24 cellular contexts compared by ENCODE assay signal in the genomic region with DNA sequence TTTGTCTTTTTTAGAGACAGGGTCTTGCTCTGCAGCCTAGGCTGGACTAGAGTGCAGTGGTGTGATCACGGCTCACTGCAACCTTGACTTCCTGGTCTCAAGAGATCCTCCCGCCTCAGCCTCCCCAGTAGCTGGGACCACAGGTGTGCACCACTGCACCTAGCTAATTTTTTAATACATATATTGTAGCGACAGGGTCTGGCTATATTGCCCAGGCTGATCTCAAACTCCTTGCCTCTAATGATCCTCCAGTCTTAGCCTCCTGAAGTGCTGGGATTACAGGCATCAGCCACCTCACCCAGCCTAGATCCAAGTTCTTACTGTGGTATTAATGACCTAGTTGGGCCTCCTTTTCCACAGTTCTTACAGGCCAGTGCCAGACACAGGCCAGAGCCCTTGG. TPM values are rescaled to one million over a fixed set of nuclear protein-coding genes. Genes with fewer than 3 reads are reported as not detected.
DNase-seq lines count a peak whose midpoint lies in the region; ATAC-seq, FAIRE-seq and TF ChIP-seq lines count a peak whose summit lies in the region.
"Had no signal": no experiment of that assay in that cellular context is flagged by ENCODE, and none has a peak within 500 bp of the region (broad histone marks: within the 10 kb centered on the region; RNA-seq: fewer than 3 reads in every experiment).

No MANE protein-coding gene starts in this region.

- H4K8ac ChIP-seq in H1 (ENCODE audit: extremely low read depth, insufficient read depth, low read length) (0 out of 2 replicates have a peak overlapping the region, but pooled peaks have one; percentile 51), trophoblast cell (ENCODE audit: low read depth, low read length) (no peak overlapping the region)

- no peak overlapping the region for H2BK15ac ChIP-seq in H1 (ENCODE audit: low read length)

- FAIRE-seq in H1 (lab: Jason Lieb, UNC), result no peak
- FAIRE-seq: A204.1, G401.6, GM12878 had no signal

- no peak overlapping the region for H2BK20ac ChIP-seq in H1 (ENCODE audit: low read length)

- DNase-seq in Panc1 (ENCODE audit: low read depth, low spot score) (no peak), H1 (ENCODE audit: low read depth in 1 of 2, low spot score in 2 of 2) (no peak), trophoblast cell (peak; percentile 0 to 4), dedifferentiated amniotic fluid mesenchymal stem cell (ENCODE audit: extremely low spot score) (no peak), NCI-H2107 treated with DMSO at 0.1 percent for 48 hours (lab: John Stamatoyannopoulos, UW; ENCODE audit: unreplicated experiment) (no peak)
- no peak for DNase-seq in stimulated activated naive CD4-positive, alpha-beta T cell (lab: John Stamatoyannopoulos, UW)
- no peak for DNase-seq in stimulated activated naive CD4-positive, alpha-beta T cell treated with Interleukin-2 at 50 U/mL for 16 hours (lab: John Stamatoyannopoulos, UW)
- DNase-seq: DND-41, GOT3, MV-4-11, NCI-H1417, NCI-H1930, NCI-H2171 treated with DMSO at 0.1 percent for 48 hours, NCI-H510A, NCI-H774, PC-9 had no signal

- TF ChIP-seq EP300 in H1 (IDR thresholded peaks at IDR 0.05; ENCODE audit: borderline replicate concordance in 1 of 2, low read depth in 2 of 2, low read length in 2 of 2), result no peak

- CTCF ChIA-PET in Panc1 (lab: Charles Lee), result no interaction called here
- CTCF ChIA-PET in H1 (lab: Charles Lee; ENCODE audit: partially characterized antibody), result interaction anchor here (0.9 to 2.4 kb wide), 3 partner anchors 13 to 29 kb away, joined by 3 to 7 read pairs (median 3); no protein-coding TSS in a partner anchor

- H2BK120ac ChIP-seq in H1 (replicated peaks; ENCODE audit: low read depth, low read length) (no peak overlapping the region), trophoblast cell (ENCODE audit: insufficient read depth, low read length, poor library complexity) (no peak overlapping the region)

- no peak for ATAC-seq in Panc1
- ATAC-seq: GM12878, Right ventricle myocardium inferior had no signal

- H3K9me3 ChIP-seq in Panc1 (ENCODE audit: control insufficient read depth, insufficient read depth, low read depth, low read length), result no peaks in the 10 kb centered on the region
- no peaks in the 10 kb centered on the region for H3K9me3 ChIP-seq in H1 (ENCODE audit: insufficient read depth in 2 of 2, low read depth in 1 of 2, low read length in 1 of 2)
- H3K9me3 ChIP-seq in trophoblast cell (ENCODE audit: insufficient read depth, low read depth, low read length), result no peaks in the 10 kb centered on the region

- H4K5ac ChIP-seq in H1 (ENCODE audit: insufficient read length, low read depth, low read length), result no peak overlapping the region

- no peaks in the 10 kb centered on the region for H3K23me2 ChIP-seq in H1 (ENCODE audit: low read depth, low read length)

- H3K36me3 ChIP-seq in ACC112 (ENCODE audit: insufficient read depth, low read length) (no peaks in the 10 kb centered on the region), Panc1 (ENCODE audit: control insufficient read depth, insufficient read depth, low read length) (no peaks in the 10 kb centered on the region), H1 (ENCODE audit: control insufficient read depth in 2 of 4, insufficient read depth in 4 of 4, low read length in 3 of 4) (no peaks in the 10 kb centered on the region), trophoblast cell (ENCODE audit: control insufficient read depth in 1 of 2, insufficient read depth in 2 of 2, low read length in 2 of 2) (no peaks in the 10 kb centered on the region)

- no peaks in the 10 kb centered on the region for H3K27me3 ChIP-seq in ACC112 (ENCODE audit: insufficient read depth, low read length)
- no peaks in the 10 kb centered on the region for H3K27me3 ChIP-seq in Panc1 (ENCODE audit: control insufficient read depth, insufficient read depth, low read length)
- no peaks in the 10 kb centered on the region for H3K27me3 ChIP-seq in H1 (replicated peaks in 1 of 4; ENCODE audit: control insufficient read depth in 3 of 4, extremely low read depth in 1 of 4, insufficient read depth in 3 of 4, low read length in 3 of 4)
- H3K27me3 ChIP-seq in trophoblast cell (ENCODE audit: insufficient read depth, low read length), result no peaks in the 10 kb centered on the region

- no peak for TF ChIP-seq RAD21 in H1 (IDR thresholded peaks at IDR 0.05 in 1 of 2, conservative IDR thresholded peaks at IDR 0.05 in 1 of 2; ENCODE audit: low read depth in 2 of 2, low read length in 2 of 2)

- POLR2A ChIA-PET in Panc1 (lab: Charles Lee), result no interaction called here
- POLR2A ChIA-PET in H1 (lab: Charles Lee; ENCODE audit: partially characterized antibody), result interaction anchor here (1.1 kb wide), 2 partner anchors 16 to 20 kb away, joined by 3 read pairs; no protein-coding TSS in a partner anchor

- H3K4ac ChIP-seq in H1 (replicated peaks; ENCODE audit: insufficient read length, low read depth, low read length) (no peak overlapping the region), trophoblast cell (ENCODE audit: low read depth, low read length) (no peak overlapping the region)

- no peak overlapping the region for H3K4me3 ChIP-seq in ACC112 (ENCODE audit: low read depth, low read length)
- H3K4me3 ChIP-seq in Panc1 (ENCODE audit: low read depth in 2 of 2, low read length in 2 of 2), result no peak overlapping the region
- no peak overlapping the region for H3K4me3 ChIP-seq in H1 (ENCODE audit: extremely low read depth in 1 of 4, insufficient read depth in 2 of 4, low read depth in 3 of 4, low read length in 4 of 4)
- H3K4me3 ChIP-seq in trophoblast cell (ENCODE audit: low read depth, low read length), result no peak overlapping the region
- H3K4me3 ChIP-seq: GM12878, PC-9, SK-N-MC had no signal

- no peak overlapping the region for H3K18ac ChIP-seq in H1 (ENCODE audit: extremely low read depth, low read length)
- no peak overlapping the region for H3K18ac ChIP-seq in trophoblast cell (ENCODE audit: low read length)

- no peak overlapping the region for H4K12ac ChIP-seq in trophoblast cell (ENCODE audit: low read depth, low read length)

- BruUV-seq in Panc1 (replicated peaks; lab: Mats Ljungman, UMichigan), result no TSS peak

- no peak for TF ChIP-seq POLR2A in H1 (IDR thresholded peaks at IDR 0.05; ENCODE audit: control extremely low read depth in 1 of 2, low read depth in 2 of 2, low read length in 2 of 2)

- no peak overlapping the region for H3K23ac ChIP-seq in H1 (ENCODE audit: insufficient read length)
- H3K23ac ChIP-seq in trophoblast cell (ENCODE audit: low read length), result no peak overlapping the region

- intact Hi-C loops in Panc1 (cut with micrococcal nuclease; ENCODE audit: unreplicated experiment), result no loop called here

- no peak overlapping the region for H3K56ac ChIP-seq in H1 (replicated peaks; ENCODE audit: insufficient read length, low read depth, low read length)

- WGBS in H1 (ENCODE audit: extremely low coverage in 1 of 2, insufficient coverage in 1 of 2, insufficient read length in 1 of 2, insufficient replicate concordance in 2 of 2, low coverage in 1 of 2, low lambda C conversion rate in 2 of 2, missing lambda C conversion rate in 1 of 2), 2 experiments, result 78% methylated on average over 3 of the region's 3 CpGs; no CpG with 5 or more reads in 1 of the 2 experiments
- WGBS in trophoblast cell (ENCODE audit: extremely low coverage, insufficient coverage, insufficient read length), result no CpG with 5 or more reads among the region's 3 CpGs

- H4K91ac ChIP-seq in H1 (replicated peaks; ENCODE audit: insufficient read length, low read length) (no peak overlapping the region), trophoblast cell (ENCODE audit: low read depth, low read length) (peak overlapping the region; percentile 5)

- in situ Hi-C loops in Panc1 (cut with HindIII; ENCODE audit: low pct_unique_long_range_greater_than_20kb, low sequenced_read_pairs), result no loop called here

- H2BK5ac ChIP-seq in H1 (ENCODE audit: low read depth, low read length), result no peak overlapping the region
- no peak overlapping the region for H2BK5ac ChIP-seq in trophoblast cell (ENCODE audit: low read depth, low read length, poor library complexity)

- peaks cover 54% of the 10 kb centered on the region for H3K4me1 ChIP-seq in ACC112 (ENCODE audit: control insufficient read depth, insufficient read depth, low read length, unreplicated experiment)
- H3K4me1 ChIP-seq in Panc1 (ENCODE audit: control insufficient read depth, insufficient read depth, low read length), result peaks cover 48% of the 10 kb centered on the region
- H3K4me1 ChIP-seq in H1 (replicated peaks in 1 of 4; ENCODE audit: control insufficient read depth in 3 of 4, insufficient read depth in 4 of 4, low read length in 3 of 4), result peaks cover 0 to 6% (median 4%) of the 10 kb centered on the region in 4 experiments; a peak in 3 of 7 replicates
- H3K4me1 ChIP-seq in trophoblast cell (ENCODE audit: control insufficient read depth in 1 of 2, insufficient read depth in 2 of 2, low read length in 2 of 2), result peaks cover 13 to 14% of the 10 kb centered on the region in 2 experiments

- no peaks in the 10 kb centered on the region for H4K20me1 ChIP-seq in H1 (replicated peaks in 1 of 2; ENCODE audit: control insufficient read depth in 1 of 2, insufficient read depth in 2 of 2, low read length in 2 of 2)

- H2AFZ ChIP-seq in ACC112 (ENCODE audit: low read length, unreplicated experiment) (no peak overlapping the region), H1 (ENCODE audit: low read length) (no peak overlapping the region), trophoblast cell (ENCODE audit: insufficient read depth, low read length, poor library complexity) (no peak overlapping the region)
- H2AFZ ChIP-seq: PC-9 had no signal

- no peak overlapping the region for H2AK5ac ChIP-seq in H1 (ENCODE audit: low read depth, low read length)
- no peak overlapping the region for H2AK5ac ChIP-seq in trophoblast cell (ENCODE audit: low read length)

- no peaks in the 10 kb centered on the region for H3K79me1 ChIP-seq in H1 (ENCODE audit: low read depth, low read length)
- peaks cover 20% of the 10 kb centered on the region for H3K79me1 ChIP-seq in trophoblast cell (ENCODE audit: low read length)

- no peak overlapping the region for H3K14ac ChIP-seq in H1 (ENCODE audit: insufficient read length)
- no peak overlapping the region for H3K14ac ChIP-seq in trophoblast cell (ENCODE audit: low read length)

- TF ChIP-seq CTCF in Panc1 (IDR thresholded peaks at IDR 0.05) (no peak), H1 (IDR thresholded peaks at IDR 0.05; ENCODE audit: control extremely low read depth in 1 of 3, insufficient read depth in 1 of 3, low read depth in 1 of 3, low read length in 3 of 3) (no peak)

- no peak overlapping the region for H3K4me2 ChIP-seq in H1 (ENCODE audit: insufficient read depth in 1 of 2, low read depth in 2 of 2, low read length in 2 of 2)
- H3K4me2 ChIP-seq in trophoblast cell (ENCODE audit: low read length), result no peak overlapping the region
- H3K4me2 ChIP-seq: PC-9 had no signal

- H3K9ac ChIP-seq in H1 (replicated peaks in 1 of 4; ENCODE audit: extremely low read depth in 1 of 4, low read depth in 3 of 4, low read length in 3 of 4) (no peak overlapping the region), trophoblast cell (ENCODE audit: low read length) (no peak overlapping the region)

- H3K27ac ChIP-seq in ACC112 (ENCODE audit: low read depth, low read length) (peak overlapping the region; percentile 100), Panc1 (ENCODE audit: low read length) (peak overlapping the region; percentile 88), H1 (ENCODE audit: low read depth, low read length) (no peak overlapping the region), trophoblast cell (ENCODE audit: low read depth, low read length) (no peak overlapping the region)
- H3K27ac ChIP-seq: C4-2B, PC-9, SK-N-MC had no signal

- peaks cover 4% of the 10 kb centered on the region for H3K79me2 ChIP-seq in ACC112 (ENCODE audit: control insufficient read depth, insufficient read depth, low read length, unreplicated experiment)
- H3K79me2 ChIP-seq in H1 (ENCODE audit: control insufficient read depth in 1 of 2, insufficient read depth in 2 of 2, low read length in 2 of 2), result no peaks in the 10 kb centered on the region
- H3K79me2 ChIP-seq in trophoblast cell (ENCODE audit: control insufficient read depth, insufficient read depth, low read length, poor library complexity), result no peaks in the 10 kb centered on the region

- peak overlapping the region; percentile 39; the same call in 1 of the 2 replicates for H2BK12ac ChIP-seq in H1 (ENCODE audit: low read depth, low read length)
- H2BK12ac ChIP-seq in trophoblast cell (ENCODE audit: low read length), result no peak overlapping the region

RNA-seq across cellular contexts. Expression of a gene that starts 11.7 kb away (rescaled TPM):
- total RNA-seq in Panc1 (2021; ENCODE audit: unreplicated experiment), result 370 TPM
- 482 TPM for polyA plus RNA-seq in Panc1 (2012; ENCODE audit: insufficient read length)
- total RNA-seq in H1 (2021; fragmentation: NEBNext Ultra II Directional; extraction: Animal tissue kit (Norgen Biotek cat#: 25700)), result 5.6 and 6.8 TPM in 2 replicates
- polyA plus RNA-seq in H1 (2011; rRNA removed), result 3.7 and 3.8 TPM in 2 replicates
- 3.4 TPM for polyA plus RNA-seq in H1 (2011; cell fraction: cytosol; rRNA removed)
- polyA plus RNA-seq in H1 (2011; cell fraction: nucleus; rRNA removed), result 2.8 TPM
- 2.5 to 2.9 TPM (median 2.7 TPM) in 4 replicates for polyA plus RNA-seq in H1 (2012, experiment 1 of 2)
- 1.9 TPM for polyA plus RNA-seq in H1 (2012, experiment 2 of 2)
- polyA plus RNA-seq in H1 (2013, experiment 1 of 2), result 20.1 TPM
- 28.6 TPM for polyA plus RNA-seq in H1 (2013, experiment 2 of 2)
- polyA minus RNA-seq in H1 (2011; rRNA and poly(A)+ RNA removed), result 4.2 and 4.4 TPM in 2 replicates
- polyA minus RNA-seq in H1 (2011; cell fraction: cytosol; rRNA and poly(A)+ RNA removed), result 1.9 TPM
- polyA minus RNA-seq in H1 (2011; cell fraction: nucleus; rRNA and poly(A)+ RNA removed), result 1.00 TPM
- 148 and 173 TPM in 2 replicates for polyA plus RNA-seq in trophoblast cell (2013)
- polyA plus RNA-seq: IgD-negative memory B cell had no signal

RNA-seq across cellular contexts. Expression of a gene that starts 29.9 kb away (rescaled TPM):
- total RNA-seq in Panc1 (2021; ENCODE audit: unreplicated experiment), result 37.4 TPM
- polyA plus RNA-seq in Panc1 (2012; ENCODE audit: insufficient read length), result 31.8 TPM
- total RNA-seq in H1 (2021; fragmentation: NEBNext Ultra II Directional; extraction: Animal tissue kit (Norgen Biotek cat#: 25700)), result 17.5 and 18.8 TPM in 2 replicates
- polyA plus RNA-seq in H1 (2011; rRNA removed), result 2.0 and 3.4 TPM in 2 replicates
- polyA plus RNA-seq in H1 (2011; cell fraction: cytosol; rRNA removed), result 3.5 TPM
- 11.9 TPM for polyA plus RNA-seq in H1 (2011; cell fraction: nucleus; rRNA removed)
- 11.8 to 21.3 TPM (median 14.5 TPM) in 4 replicates for polyA plus RNA-seq in H1 (2012, experiment 1 of 2)
- polyA plus RNA-seq in H1 (2012, experiment 2 of 2), result 3.0 TPM
- 9.3 TPM for polyA plus RNA-seq in H1 (2013, experiment 1 of 2)
- 8.3 TPM for polyA plus RNA-seq in H1 (2013, experiment 2 of 2)
- 6.9 and 9.2 TPM in 2 replicates for polyA minus RNA-seq in H1 (2011; rRNA and poly(A)+ RNA removed)
- polyA minus RNA-seq in H1 (2011; cell fraction: cytosol; rRNA and poly(A)+ RNA removed), result 5.9 TPM
- polyA minus RNA-seq in H1 (2011; cell fraction: nucleus; rRNA and poly(A)+ RNA removed), result 9.1 TPM
- polyA plus RNA-seq in trophoblast cell (2013), result 5.4 and 5.8 TPM in 2 replicates

RNA-seq across cellular contexts. Expression of a gene that starts 39.1 kb away (rescaled TPM):
- total RNA-seq in Panc1 (2021; ENCODE audit: unreplicated experiment), result 74.2 TPM
- 152 TPM for polyA plus RNA-seq in Panc1 (2012; ENCODE audit: insufficient read length)
- total RNA-seq in H1 (2021; fragmentation: NEBNext Ultra II Directional; extraction: Animal tissue kit (Norgen Biotek cat#: 25700)), result 56.0 and 56.1 TPM in 2 replicates
- polyA plus RNA-seq in H1 (2011; rRNA removed), result 59.3 and 72.3 TPM in 2 replicates
- 115 TPM for polyA plus RNA-seq in H1 (2011; cell fraction: cytosol; rRNA removed)
- 109 TPM for polyA plus RNA-seq in H1 (2011; cell fraction: nucleus; rRNA removed)
- 81.1 to 105 TPM (median 95.8 TPM) in 4 replicates for polyA plus RNA-seq in H1 (2012, experiment 1 of 2)
- 90.0 TPM for polyA plus RNA-seq in H1 (2012, experiment 2 of 2)
- polyA plus RNA-seq in H1 (2013, experiment 1 of 2), result 35.2 TPM
- 33.6 TPM for polyA plus RNA-seq in H1 (2013, experiment 2 of 2)
- polyA minus RNA-seq in H1 (2011; rRNA and poly(A)+ RNA removed), result 47.0 and 58.4 TPM in 2 replicates
- 17.9 TPM for polyA minus RNA-seq in H1 (2011; cell fraction: cytosol; rRNA and poly(A)+ RNA removed)
- polyA minus RNA-seq in H1 (2011; cell fraction: nucleus; rRNA and poly(A)+ RNA removed), result 16.7 TPM
- 59.2 and 61.3 TPM in 2 replicates for polyA plus RNA-seq in trophoblast cell (2013)

RNA-seq across cellular contexts. Expression of a gene that starts 50.2 kb away (rescaled TPM):
- total RNA-seq in Panc1 (2021; ENCODE audit: unreplicated experiment), result 4.4 TPM
- 10.8 TPM for polyA plus RNA-seq in Panc1 (2012; ENCODE audit: insufficient read length)
- total RNA-seq in H1 (2021; fragmentation: NEBNext Ultra II Directional; extraction: Animal tissue kit (Norgen Biotek cat#: 25700)), result 7.0 and 7.4 TPM in 2 replicates
- 1.6 and 3.0 TPM in 2 replicates for polyA plus RNA-seq in H1 (2011; rRNA removed)
- 2.2 TPM for polyA plus RNA-seq in H1 (2011; cell fraction: cytosol; rRNA removed)
- polyA plus RNA-seq in H1 (2011; cell fraction: nucleus; rRNA removed), result 4.2 TPM
- 8.2 to 13.3 TPM (median 11.5 TPM) in 4 replicates for polyA plus RNA-seq in H1 (2012, experiment 1 of 2)
- 6.6 TPM for polyA plus RNA-seq in H1 (2012, experiment 2 of 2)
- 29.9 TPM for polyA plus RNA-seq in H1 (2013, experiment 1 of 2)
- polyA plus RNA-seq in H1 (2013, experiment 2 of 2), result 28.2 TPM
- polyA minus RNA-seq in H1 (2011; rRNA and poly(A)+ RNA removed), result 0.19 and 0.20 TPM in 2 replicates
- 3.1 TPM for polyA minus RNA-seq in H1 (2011; cell fraction: cytosol; rRNA and poly(A)+ RNA removed)
- polyA minus RNA-seq in H1 (2011; cell fraction: nucleus; rRNA and poly(A)+ RNA removed), result 1.2 TPM
- polyA plus RNA-seq in trophoblast cell (2013), result 6.3 and 7.2 TPM in 2 replicates
- total RNA-seq: Right ventricle myocardium inferior had no signal
- polyA plus RNA-seq: IgD-negative memory B cell had no signal

Comparison
In these comparisons a context has a peak if more than half of its experiments do, and no peak if none do; other contexts are left out.
1. H3K27ac ChIP-seq: peak in ACC112 (single experiment) and Panc1 (single experiment); none in H1 (single experiment) and trophoblast cell (single experiment).
2. DNase-seq: peak in trophoblast cell (2 of 2); none in Panc1 (single experiment), H1 (0 of 2), dedifferentiated amniotic fluid mesenchymal stem cell (single experiment), NCI-H2107 treated with DMSO at 0.1 percent for 48 hours (single experiment), stimulated activated naive CD4-positive, alpha-beta T cell (0 of 6) and stimulated activated naive CD4-positive, alpha-beta T cell treated with Interleukin-2 at 50 U/mL for 16 hours (single experiment).
3. RNA of a gene that starts 11.7 kb away (total RNA-seq): 370 TPM in Panc1 (single experiment); 5.6 to 6.8 TPM in H1; every median in the first group is over 10 times any median in the second.